Comparison of ENCODE assay signal across 19 cellular contexts in genomic region chr19:2560369-2560768, GRCh38.
"Had no signal": no experiment of that assay in that cellular context is flagged by ENCODE, and none has a peak within 500 bp of the region (broad histone marks: within the 10 kb centered on the region; RNA-seq: fewer than 3 reads in every experiment).

No MANE protein-coding gene starts in this region.

- H3K27ac ChIP-seq: brain microvascular endothelial cell, right lobe of liver, thyroid gland had no signal

- DNase-seq: activated CD4-positive, alpha-beta T cell treated with anti-CD3 and anti-CD28 coated beads for 48 hours; activated CD8-positive, alpha-beta T cell treated with anti-CD3 and anti-CD28 coated beads for 36 hours; activated effector memory CD4-positive, alpha-beta T cell treated with anti-CD3 and anti-CD28 coated beads, Interleukin-2, amount 50 U/mL, for 16 hours; activated T-cell treated with anti-CD3 and anti-CD28 coated beads, Interleukin-2, amount 50 U/mL, for 4 hours; brain microvascular endothelial cell; cortex of kidney; effector memory CD4-positive, alpha-beta T cell; foreskin melanocyte; left colon; naive thymus-derived CD4-positive, alpha-beta T cell; nucleus accumbens; T-helper 17 cell; thyroid gland had no signal

- ATAC-seq: activated CD8-positive, alpha-beta T cell treated with anti-CD3 and anti-CD28 coated beads for 36 hours; activated T-cell treated with anti-CD3 and anti-CD28 coated beads, Interleukin-2, amount 50 U/mL, for 4 hours; left colon; mucosa of descending colon; naive thymus-derived CD4-positive, alpha-beta T cell; right lobe of liver; SK-N-SH treated with all-trans-retinoic acid at 6 μM for 48 hours; T-helper 17 cell; WTC11 had no signal

- H3K36me3 Mint-ChIP-seq: activated naive CD8-positive, alpha-beta T cell; naive thymus-derived CD4-positive, alpha-beta T cell; WTC11 had no signal

- H3K27me3 ChIP-seq: brain microvascular endothelial cell, right lobe of liver, thyroid gland had no signal

- H3K9me3 Mint-ChIP-seq: activated CD8-positive, alpha-beta T cell treated with anti-CD3 and anti-CD28 coated beads for 36 hours; activated T-cell treated with anti-CD3 and anti-CD28 coated beads, Interleukin-2, amount 50 U/mL, for 4 hours; naive thymus-derived CD4-positive, alpha-beta T cell; WTC11 had no signal

- H3K4me3 ChIP-seq: mucosa of descending colon, right lobe of liver, thyroid gland had no signal

- H3K27ac Mint-ChIP-seq: activated naive CD8-positive, alpha-beta T cell; progenitor cell of endocrine pancreas had no signal

- H3K4me1 ChIP-seq: thyroid gland had no signal

- H3K9me3 ChIP-seq: mucosa of descending colon, right lobe of liver, thyroid gland had no signal

- H3K4me3 Mint-ChIP-seq: activated CD8-positive, alpha-beta T cell treated with anti-CD3 and anti-CD28 coated beads for 36 hours; activated naive CD8-positive, alpha-beta T cell; activated T-cell treated with anti-CD3 and anti-CD28 coated beads, Interleukin-2, amount 50 U/mL, for 4 hours; T-helper 17 cell; WTC11 had no signal

- H3K27me3 Mint-ChIP-seq: activated CD8-positive, alpha-beta T cell treated with anti-CD3 and anti-CD28 coated beads for 36 hours; activated naive CD8-positive, alpha-beta T cell; naive thymus-derived CD4-positive, alpha-beta T cell; progenitor cell of endocrine pancreas; T-helper 17 cell had no signal
